Comparison of ENCODE assay signal across 35 cellular contexts in genomic region chr5:1926471-1927341, GRCh38. TPM values are rescaled to one million over a fixed set of nuclear protein-coding genes. Genes with fewer than 3 reads are reported as not detected.
"Had no signal": no experiment of that assay in that cellular context is flagged by ENCODE, and none has a peak within 500 bp of the region (broad histone marks: within the 10 kb centered on the region; RNA-seq: fewer than 3 reads in every experiment).

No MANE protein-coding gene starts in this region.

- H3K4me1 Mint-ChIP-seq: activated CD4-positive, alpha-beta memory T cell treated with anti-CD3 and anti-CD28 coated beads, Interleukin-2, amount 10 ng/mL, durations not matched to agents 7 days and 5 days; activated CD4-positive, alpha-beta T cell treated with anti-CD3 and anti-CD28 coated beads, Interleukin-2, amount 10 ng/mL, durations not matched to agents 24 days and 14 days; activated naive CD4-positive, alpha-beta T cell treated with anti-CD3 and anti-CD28 coated beads, Interleukin-2, amount 10 ng/mL, durations not matched to agents 7 days and 5 days; activated naive CD8-positive, alpha-beta T cell treated with anti-CD3 and anti-CD28 coated beads, Interleukin-2, amount 10 ng/mL, durations not matched to agents 7 days and 5 days; brain; immature natural killer cell; nephron; stimulated activated naive B cell treated with anti-CD40 and anti-IgM and Interleukin-4, amounts not matched to agents 10 μg/mL and 1 μg/mL and 100 μg/mL, for 72 hours had no signal

- H3K27ac ChIP-seq: ascending aorta, cardiac muscle cell, neutrophil, pancreas, psoas muscle, sigmoid colon, testis, transverse colon had no signal

- H3K4me1 ChIP-seq: pancreas, psoas muscle, testis had no signal

- DNase-seq: activated CD4-positive, alpha-beta memory T cell treated with anti-CD3 and anti-CD28 coated beads, Interleukin-2, amount 10 ng/mL, durations not matched to agents 7 days and 5 days; activated CD4-positive, alpha-beta T cell treated with anti-CD3 and anti-CD28 coated beads, Interleukin-2, amount 10 ng/mL, durations not matched to agents 24 days and 14 days; activated CD4-positive, CD25-positive, alpha-beta regulatory T cell treated with anti-CD3 and anti-CD28 coated beads, Interleukin-2, amount 50 U/mL, for 72 hours; activated CD8-positive, alpha-beta memory T cell treated with anti-CD3 and anti-CD28 coated beads, Interleukin-2, amount 50 U/mL, for 48 hours; activated gamma-delta T cell; activated naive CD4-positive, alpha-beta T cell treated with anti-CD3 and anti-CD28 coated beads, Interleukin-2, amount 10 ng/mL, durations not matched to agents 7 days and 5 days; activated naive CD8-positive, alpha-beta T cell treated with anti-CD3 and anti-CD28 coated beads, Interleukin-2, amount 10 ng/mL, durations not matched to agents 7 days and 5 days; activated T-cell treated with anti-CD3 and anti-CD28 coated beads, Interleukin-2, amount 50 U/mL, for 24 hours; foreskin fibroblast; hippocampal formation; immature natural killer cell; kidney glomerular epithelial cell; psoas muscle; sigmoid colon; small intestine; stimulated activated CD4-positive, alpha-beta T cell treated with anti-CD3 and anti-CD28 coated beads, Interleukin-1b, Interleukin-23, amount 100 ng/mL, for 48 hours; stimulated activated CD4-positive, alpha-beta T cell treated with anti-CD3 and anti-CD28 coated beads, Interleukin-4, amount 100 ng/mL, for 4 hours; stimulated activated CD8-positive, alpha-beta memory T cell treated with anti-CD3 and anti-CD28 coated beads, Interleukin-4, amount 100 ng/mL, for 48 hours; stimulated activated naive B cell treated with anti-CD40 and anti-IgM and Interleukin-4, amounts not matched to agents 10 μg/mL and 1 μg/mL and 100 μg/mL, for 72 hours; T-helper 17 cell; T1000; testis; transverse colon had no signal

- H3K36me3 ChIP-seq: ascending aorta, cardiac muscle cell, neutrophil, pancreas, sigmoid colon, transverse colon had no signal

- ATAC-seq: esophagus mucosa; left lobe of liver; pancreas; psoas muscle; stimulated activated naive B cell treated with anti-CD40 and anti-IgM and Interleukin-4, amounts not matched to agents 10 μg/mL and 1 μg/mL and 100 μg/mL, for 72 hours; T-helper 17 cell had no signal

- H3K4me3 ChIP-seq: ascending aorta, cardiac muscle cell, lung, pancreas, psoas muscle, sigmoid colon, testis, transverse colon had no signal

- H3K9me3 ChIP-seq: ascending aorta, neutrophil, pancreas, psoas muscle, sigmoid colon, testis, transverse colon had no signal

- H3K27me3 ChIP-seq: ascending aorta, pancreas, testis had no signal

- H3K4me3 Mint-ChIP-seq: activated CD4-positive, alpha-beta memory T cell treated with anti-CD3 and anti-CD28 coated beads, Interleukin-2, amount 10 ng/mL, durations not matched to agents 7 days and 5 days; activated CD4-positive, alpha-beta T cell treated with anti-CD3 and anti-CD28 coated beads, Interleukin-2, amount 10 ng/mL, durations not matched to agents 24 days and 14 days; activated naive CD4-positive, alpha-beta T cell treated with anti-CD3 and anti-CD28 coated beads, Interleukin-2, amount 10 ng/mL, durations not matched to agents 7 days and 5 days; activated naive CD8-positive, alpha-beta T cell treated with anti-CD3 and anti-CD28 coated beads, Interleukin-2, amount 10 ng/mL, durations not matched to agents 7 days and 5 days; activated T-cell treated with anti-CD3 and anti-CD28 coated beads, Interleukin-2, amount 50 U/mL, for 24 hours; brain; immature natural killer cell; nephron; stimulated activated naive B cell treated with anti-CD40 and anti-IgM and Interleukin-4, amounts not matched to agents 10 μg/mL and 1 μg/mL and 100 μg/mL, for 72 hours; T-helper 17 cell had no signal

- H3K27ac Mint-ChIP-seq: activated CD4-positive, alpha-beta memory T cell treated with anti-CD3 and anti-CD28 coated beads, Interleukin-2, amount 10 ng/mL, durations not matched to agents 7 days and 5 days; activated CD4-positive, alpha-beta T cell treated with anti-CD3 and anti-CD28 coated beads, Interleukin-2, amount 10 ng/mL, durations not matched to agents 24 days and 14 days; activated naive CD4-positive, alpha-beta T cell treated with anti-CD3 and anti-CD28 coated beads, Interleukin-2, amount 10 ng/mL, durations not matched to agents 7 days and 5 days; activated naive CD8-positive, alpha-beta T cell treated with anti-CD3 and anti-CD28 coated beads, Interleukin-2, amount 10 ng/mL, durations not matched to agents 7 days and 5 days; activated T-cell treated with anti-CD3 and anti-CD28 coated beads, Interleukin-2, amount 50 U/mL, for 24 hours; brain; immature natural killer cell; nephron; stimulated activated naive B cell treated with anti-CD40 and anti-IgM and Interleukin-4, amounts not matched to agents 10 μg/mL and 1 μg/mL and 100 μg/mL, for 72 hours; T-helper 17 cell had no signal

- H3K36me3 Mint-ChIP-seq: activated naive CD4-positive, alpha-beta T cell treated with anti-CD3 and anti-CD28 coated beads, Interleukin-2, amount 10 ng/mL, durations not matched to agents 7 days and 5 days; activated naive CD8-positive, alpha-beta T cell treated with anti-CD3 and anti-CD28 coated beads, Interleukin-2, amount 10 ng/mL, durations not matched to agents 7 days and 5 days; brain; immature natural killer cell; stimulated activated naive B cell treated with anti-CD40 and anti-IgM and Interleukin-4, amounts not matched to agents 10 μg/mL and 1 μg/mL and 100 μg/mL, for 72 hours had no signal

- H3K9me3 Mint-ChIP-seq: activated CD4-positive, alpha-beta memory T cell treated with anti-CD3 and anti-CD28 coated beads, Interleukin-2, amount 10 ng/mL, durations not matched to agents 7 days and 5 days; activated CD4-positive, alpha-beta T cell treated with anti-CD3 and anti-CD28 coated beads, Interleukin-2, amount 10 ng/mL, durations not matched to agents 24 days and 14 days; activated naive CD4-positive, alpha-beta T cell treated with anti-CD3 and anti-CD28 coated beads, Interleukin-2, amount 10 ng/mL, durations not matched to agents 7 days and 5 days; activated naive CD8-positive, alpha-beta T cell treated with anti-CD3 and anti-CD28 coated beads, Interleukin-2, amount 10 ng/mL, durations not matched to agents 7 days and 5 days; activated T-cell treated with anti-CD3 and anti-CD28 coated beads, Interleukin-2, amount 50 U/mL, for 24 hours; brain; immature natural killer cell; nephron; stimulated activated naive B cell treated with anti-CD40 and anti-IgM and Interleukin-4, amounts not matched to agents 10 μg/mL and 1 μg/mL and 100 μg/mL, for 72 hours had no signal

RNA-seq across cellular contexts. Expression of gene IRX4, which starts 44.0 kb away (rescaled TPM):
- total RNA-seq: activated CD4-positive, alpha-beta memory T cell treated with anti-CD3 and anti-CD28 coated beads, Interleukin-2, amount 10 ng/mL, durations not matched to agents 7 days and 5 days; activated CD4-positive, alpha-beta T cell treated with anti-CD3 and anti-CD28 coated beads, Interleukin-2, amount 10 ng/mL, durations not matched to agents 24 days and 14 days; activated naive CD8-positive, alpha-beta T cell treated with anti-CD3 and anti-CD28 coated beads, Interleukin-2, amount 10 ng/mL, durations not matched to agents 7 days and 5 days; ascending aorta; chondrocyte; left lobe of liver; lung; mucosa of gallbladder; pancreas; sigmoid colon; T-helper 17 cell; transverse colon; urinary bladder had no signal
- polyA plus RNA-seq: immature natural killer cell, urinary bladder had no signal
